In genomic region chr9:16138561-16138960, GRCh38 we compare ENCODE assay signal across 1 cellular context.
TF ChIP-seq lines count a peak whose summit lies in the region.

No MANE protein-coding gene starts in this region.

TF ChIP-seq in GM23338, 12 proteins besides CTCF, POLR2A, EP300 and RAD21 (continued from another document):
- TF ChIP-seq ZNF462 (CRISPR knock-in tag; IDR thresholded peaks at IDR 0.05) (no peak), STAT1 (IDR thresholded peaks at IDR 0.05; ENCODE audit: unreplicated experiment) (no peak), JUNB (IDR thresholded peaks at IDR 0.05; ENCODE audit: unreplicated experiment) (no peak), ETS1 (IDR thresholded peaks at IDR 0.05) (no peak), EZH2 (IDR thresholded peaks at IDR 0.05; ENCODE audit: low read depth, unreplicated experiment) (no peak)
TF ChIP-seq in GM23338: peak in this region for 0.
